ENCODE assay signal across 17 cellular contexts in genomic region chr17:6170349-6170748, GRCh38.
"Had no signal": no experiment of that assay in that cellular context is flagged by ENCODE, and none has a peak within 500 bp of the region (broad histone marks: within the 10 kb centered on the region; RNA-seq: fewer than 3 reads in every experiment).

No MANE protein-coding gene starts in this region.

- H3K36me3 ChIP-seq: gastroesophageal sphincter, heart right ventricle, lower lobe of right lung, neural progenitor cell had no signal

- H3K4me3 ChIP-seq: dorsolateral prefrontal cortex, gastroesophageal sphincter, heart right ventricle, lower lobe of right lung, neural progenitor cell had no signal

- H3K4me1 ChIP-seq: gastroesophageal sphincter, heart right ventricle, lower lobe of right lung had no signal

- H3K27ac ChIP-seq: dorsolateral prefrontal cortex, gastroesophageal sphincter, heart right ventricle, lower lobe of right lung, neural progenitor cell, VCaP had no signal

- H3K9me3 ChIP-seq: gastroesophageal sphincter, heart right ventricle, lower lobe of right lung had no signal

- ATAC-seq: gastroesophageal sphincter; heart right ventricle; left cardiac atrium; lower lobe of right lung; sciatic nerve; stimulated activated naive CD8-positive, alpha-beta T cell treated with anti-CD3 and anti-CD28 coated beads, Interleukin-15, amount 100 ng/mL, for 72 hours had no signal

- H3K27me3 ChIP-seq: neural progenitor cell had no signal

- DNase-seq: activated CD4-positive, alpha-beta memory T cell treated with anti-CD3 and anti-CD28 coated beads for 36 hours; activated CD4-positive, alpha-beta T cell treated with anti-CD3 and anti-CD28 coated beads for 1 hour; activated CD8-positive, alpha-beta memory T cell treated with anti-CD3 and anti-CD28 coated beads, Interleukin-2, amount 50 U/mL, for 4 hours; activated gamma-delta T cell treated with Interleukin-2 at 50 U/mL for 16 hours; amniotic stem cell; dorsolateral prefrontal cortex; erythroblast; heart right ventricle; left cardiac atrium; lower lobe of right lung; stimulated activated CD4-positive, alpha-beta T cell treated with anti-CD3 and anti-CD28 coated beads, Interleukin-1b, Interleukin-23, amount 100 ng/mL, for 48 hours; stimulated activated naive CD8-positive, alpha-beta T cell treated with anti-CD3 and anti-CD28 coated beads, Interleukin-15, amount 100 ng/mL, for 72 hours; T1000 had no signal
